10 cellular contexts compared by ENCODE assay signal in genomic region chr16:72371307-72372081, GRCh38.
DNase-seq lines count a peak whose midpoint lies in the region; ATAC-seq, FAIRE-seq and TF ChIP-seq lines count a peak whose summit lies in the region.
"Had no signal": no experiment of that assay in that cellular context is flagged by ENCODE, and none has a peak within 500 bp of the region (broad histone marks: within the 10 kb centered on the region; RNA-seq: fewer than 3 reads in every experiment).

No MANE protein-coding gene starts in this region.

- H3K27me3 Mint-ChIP-seq in astrocyte (ENCODE audit: low read depth, unreplicated experiment) = no peaks in the 10 kb centered on the region
- H3K27me3 Mint-ChIP-seq in activated T-helper 1 cell treated with anti-CD3 and anti-CD28 coated beads, Interleukin-12 subunit alpha, Interleukin-12 subunit beta, Interleukin-2, Interleukin-4 antibody, amounts not matched to agents 30 ng/mL and 10 ng/mL and 1 ng/mL, durations not matched to agents 14 hours and 24 hours and 36 hours (ENCODE audit: insufficient read depth) = no peaks in the 10 kb centered on the region

- no peak overlapping the region for H3K4me3 Mint-ChIP-seq in astrocyte (ENCODE audit: unreplicated experiment)
- no peak overlapping the region for H3K4me3 Mint-ChIP-seq in activated T-helper 1 cell treated with anti-CD3 and anti-CD28 coated beads, Interleukin-12 subunit alpha, Interleukin-12 subunit beta, Interleukin-2, Interleukin-4 antibody, amounts not matched to agents 30 ng/mL and 10 ng/mL and 1 ng/mL, durations not matched to agents 14 hours and 24 hours and 36 hours

- H4K20me1 ChIP-seq in astrocyte (ENCODE audit: insufficient read depth, low read length) = no peaks in the 10 kb centered on the region

- H3K27ac Mint-ChIP-seq in astrocyte (ENCODE audit: unreplicated experiment) = peak overlapping the region; percentile 69
- no peak overlapping the region for H3K27ac Mint-ChIP-seq in activated T-helper 1 cell treated with anti-CD3 and anti-CD28 coated beads, Interleukin-12 subunit alpha, Interleukin-12 subunit beta, Interleukin-2, Interleukin-4 antibody, amounts not matched to agents 30 ng/mL and 10 ng/mL and 1 ng/mL, durations not matched to agents 14 hours and 24 hours and 36 hours

- peaks cover 12% of the 10 kb centered on the region for H3K4me1 Mint-ChIP-seq in astrocyte (ENCODE audit: low read depth, unreplicated experiment)
- no peaks in the 10 kb centered on the region for H3K4me1 Mint-ChIP-seq in activated T-helper 1 cell treated with anti-CD3 and anti-CD28 coated beads, Interleukin-12 subunit alpha, Interleukin-12 subunit beta, Interleukin-2, Interleukin-4 antibody, amounts not matched to agents 30 ng/mL and 10 ng/mL and 1 ng/mL, durations not matched to agents 14 hours and 24 hours and 36 hours (ENCODE audit: low read depth)

- H3K27ac ChIP-seq in astrocyte (ENCODE audit: low read depth, low read length) (peak overlapping the region; percentile 39), kidney (ENCODE audit: low read depth in 2 of 2, low read length in 2 of 2) (peak overlapping the region; percentile 17 to 66)

- H3K9me3 ChIP-seq in astrocyte (ENCODE audit: insufficient read depth, low read depth, low read length) (peaks cover under 1% of the 10 kb centered on the region), kidney (ENCODE audit: control insufficient read depth in 1 of 2, low read length in 2 of 2) (no peaks in the 10 kb centered on the region)

- H3K36me3 Mint-ChIP-seq in astrocyte (ENCODE audit: low read depth, unreplicated experiment) = peaks cover 3% of the 10 kb centered on the region
- H3K36me3 Mint-ChIP-seq in activated T-helper 1 cell treated with anti-CD3 and anti-CD28 coated beads, Interleukin-12 subunit alpha, Interleukin-12 subunit beta, Interleukin-2, Interleukin-4 antibody, amounts not matched to agents 30 ng/mL and 10 ng/mL and 1 ng/mL, durations not matched to agents 14 hours and 24 hours and 36 hours (ENCODE audit: low read depth) = no peaks in the 10 kb centered on the region

- intact Hi-C loops in kidney (cut with DNase I) = no loop called here
- intact Hi-C loops in activated T-helper 1 cell treated with anti-CD3 and anti-CD28 coated beads, Interleukin-12 subunit alpha, Interleukin-12 subunit beta, Interleukin-2, Interleukin-4 antibody, amounts not matched to agents 30 ng/mL and 10 ng/mL and 1 ng/mL, durations not matched to agents 14 hours and 24 hours and 36 hours (cut with micrococcal nuclease) = no loop called here

- H3K4me3 ChIP-seq in AG09309 (ENCODE audit: control insufficient read depth, low read depth, low read length) (no peak overlapping the region), astrocyte (ENCODE audit: insufficient read depth, low read depth, low read length) (no peak overlapping the region), kidney (ENCODE audit: low read length in 2 of 2) (no peak overlapping the region)

- peaks cover 2% of the 10 kb centered on the region for H3K9me3 Mint-ChIP-seq in astrocyte (ENCODE audit: unreplicated experiment)
- H3K9me3 Mint-ChIP-seq in activated T-helper 1 cell treated with anti-CD3 and anti-CD28 coated beads, Interleukin-12 subunit alpha, Interleukin-12 subunit beta, Interleukin-2, Interleukin-4 antibody, amounts not matched to agents 30 ng/mL and 10 ng/mL and 1 ng/mL, durations not matched to agents 14 hours and 24 hours and 36 hours = no peaks in the 10 kb centered on the region

- no peaks in the 10 kb centered on the region for H3K27me3 ChIP-seq in astrocyte (ENCODE audit: insufficient read depth, low read length)

- no peaks in the 10 kb centered on the region for H3K79me2 ChIP-seq in astrocyte (ENCODE audit: insufficient read depth, low read length)

- no peak for ATAC-seq in GM19463 (IDR thresholded peaks at IDR 0.05; ENCODE audit: unreplicated experiment)

- peak overlapping the region; percentile 8 for H3K9ac ChIP-seq in astrocyte (ENCODE audit: low read length)
- peak overlapping the region in 1 of 2 donors; percentile 8 for H3K9ac ChIP-seq in kidney (ENCODE audit: low read length in 2 of 2)

- no peak for FAIRE-seq in astrocyte (lab: Jason Lieb, UNC)
- FAIRE-seq in kidney (lab: Jason Lieb, UNC) = no peak
- FAIRE-seq: islet of Langerhans had no signal

- no peak for TF ChIP-seq CTCF in AG09309 (IDR thresholded peaks at IDR 0.05; ENCODE audit: control insufficient read depth, insufficient read depth, low read depth, low read length, missing control alignments)
- no peak for TF ChIP-seq CTCF in astrocyte (IDR thresholded peaks at IDR 0.05; ENCODE audit: insufficient read depth, low read depth, low read length)
- no peak for TF ChIP-seq CTCF in kidney (IDR thresholded peaks at IDR 0.05; ENCODE audit: borderline replicate concordance, extremely low read depth, insufficient read depth)

- H2AFZ ChIP-seq in astrocyte (ENCODE audit: low read depth, low read length) = peak overlapping the region; percentile 71

- H3K4me1 ChIP-seq in astrocyte (ENCODE audit: insufficient read depth, low read length) = peaks cover 9% of the 10 kb centered on the region
- H3K4me1 ChIP-seq in kidney (ENCODE audit: control insufficient read depth in 1 of 2, insufficient read depth in 1 of 2, low read depth in 1 of 2, low read length in 2 of 2) = peaks cover 4 to 12% of the 10 kb centered on the region in 2 donors

- no peaks in the 10 kb centered on the region for H3K36me3 ChIP-seq in astrocyte (ENCODE audit: insufficient read depth, low read length)
- H3K36me3 ChIP-seq in kidney (ENCODE audit: control insufficient read depth in 1 of 2, insufficient read depth in 2 of 2, low read length in 2 of 2) = no peaks in the 10 kb centered on the region

- peak overlapping the region; percentile 64 for H3K4me2 ChIP-seq in astrocyte (ENCODE audit: low read length)

- peak; percentile 55 for DNase-seq in AG09309 (ENCODE audit: low read depth)
- peak; percentile 35 for DNase-seq in HPDE6-E6E7 (ENCODE audit: extremely low spot score)
- peak; percentile 61 for DNase-seq in astrocyte (ENCODE audit: low read depth)
- DNase-seq in kidney = peak; percentile 80
- no peak for DNase-seq in activated naive CD4-positive, alpha-beta T cell treated with anti-CD3 and anti-CD28 coated beads, Interleukin-2, amount 50 U/mL, for 16 hours
- no peak for DNase-seq in activated T-helper 1 cell treated with anti-CD3 and anti-CD28 coated beads, Interleukin-12 subunit alpha, Interleukin-12 subunit beta, Interleukin-2, Interleukin-4 antibody, amounts not matched to agents 30 ng/mL and 10 ng/mL and 1 ng/mL, durations not matched to agents 14 hours and 24 hours and 36 hours (ENCODE audit: low spot score)
- DNase-seq in hepatic stellate cell (ENCODE audit: low spot score) = no peak
- DNase-seq: activated gamma-delta T cell had no signal

Comparison
In these comparisons a context has a peak if more than half of its experiments do, and no peak if none do; other contexts are left out.
1. DNase-seq: peak in AG09309 (single experiment), HPDE6-E6E7 (single experiment), astrocyte (single experiment) and kidney (single experiment); none in activated naive CD4-positive, alpha-beta T cell treated with anti-CD3 and anti-CD28 coated beads, Interleukin-2, amount 50 U/mL, for 16 hours (single experiment), activated T-helper 1 cell treated with anti-CD3 and anti-CD28 coated beads, Interleukin-12 subunit alpha, Interleukin-12 subunit beta, Interleukin-2, Interleukin-4 antibody, amounts not matched to agents 30 ng/mL and 10 ng/mL and 1 ng/mL, durations not matched to agents 14 hours and 24 hours and 36 hours (single experiment) and hepatic stellate cell (single experiment).